ENCODE assay signal across 19 cellular contexts in genomic region chr15:38666865-38667264, GRCh38.
DNase-seq lines count a peak whose midpoint lies in the region; ATAC-seq and TF ChIP-seq lines count a peak whose summit lies in the region.
"Had no signal": no experiment of that assay in that cellular context is flagged by ENCODE, and none has a peak within 500 bp of the region (broad histone marks: within the 10 kb centered on the region; RNA-seq: fewer than 3 reads in every experiment).

No MANE protein-coding gene starts in this region.

- DNase-seq in CD4-positive, CD25-positive, alpha-beta regulatory T cell = peak in 1 of 3 donors; percentile 58
- DNase-seq in DND-41 = no peak
- no peak for DNase-seq in T-helper 17 cell
- DNase-seq in dermis blood vessel endothelial cell = peak; percentile 6
- DNase-seq in NCI-H1417 treated with DMSO at 0.1 percent for 48 hours (lab: John Stamatoyannopoulos, UW) = no peak
- no peak for DNase-seq in H4 (ENCODE audit: low spot score)
- DNase-seq in vagina (ENCODE audit: extremely low spot score in 2 of 2) = no peak
- DNase-seq: activated CD4-positive, CD25-positive, alpha-beta regulatory T cell; activated CD8-positive, alpha-beta memory T cell treated with anti-CD3 and anti-CD28 coated beads, Interleukin-2, amount 50 U/mL, for 48 hours; cortex of kidney; H9; lower lobe of right lung; NCI-H1105 treated with DMSO at 0.1 percent for 48 hours; NCI-H69; right cardiac atrium; transverse colon had no signal

- no peaks in the 10 kb centered on the region for H3K36me3 ChIP-seq in CD4-positive, CD25-positive, alpha-beta regulatory T cell (ENCODE audit: control insufficient read depth, insufficient read depth, low read length)
- H3K36me3 ChIP-seq in DND-41 (ENCODE audit: insufficient read depth, low read length) (no peaks in the 10 kb centered on the region), vagina (no peaks in the 10 kb centered on the region)
- H3K36me3 ChIP-seq: breast epithelium, lower lobe of right lung, SJSA1, transverse colon had no signal

- no peaks in the 10 kb centered on the region for H3K79me2 ChIP-seq in DND-41 (ENCODE audit: insufficient read depth, low read length)

- H3K9ac ChIP-seq in DND-41 (ENCODE audit: low read depth, low read length) = no peak overlapping the region

- TF ChIP-seq CTCF in DND-41 (IDR thresholded peaks at IDR 0.05; ENCODE audit: borderline replicate concordance, extremely low read depth, low read length, poor library complexity, severe bottlenecking) (no peak), vagina (IDR thresholded peaks at IDR 0.05) (no peak)

- H3K4me2 ChIP-seq in DND-41 (ENCODE audit: insufficient read depth, low read length) = no peak overlapping the region

- peaks cover 3% of the 10 kb centered on the region for H3K36me3 Mint-ChIP-seq in CD4-positive, CD25-positive, alpha-beta regulatory T cell
- H3K36me3 Mint-ChIP-seq in T-helper 17 cell (ENCODE audit: low read depth) = no peaks in the 10 kb centered on the region

- peak overlapping the region in 3 of 4 donors; percentile 33 to 79 (median 55) for H3K4me3 Mint-ChIP-seq in CD4-positive, CD25-positive, alpha-beta regulatory T cell
- peak overlapping the region; percentile 8 for H3K4me3 Mint-ChIP-seq in T-helper 17 cell
- H3K4me3 Mint-ChIP-seq: H9 had no signal

- H3K4me1 ChIP-seq in CD4-positive, CD25-positive, alpha-beta regulatory T cell (ENCODE audit: control insufficient read depth, insufficient read depth, low read length, poor library complexity, severe bottlenecking) = peaks cover 72% of the 10 kb centered on the region
- peaks cover 31% of the 10 kb centered on the region for H3K4me1 ChIP-seq in DND-41 (ENCODE audit: insufficient read depth, low read length)
- H3K4me1 ChIP-seq in vagina = no peaks in the 10 kb centered on the region
- H3K4me1 ChIP-seq: breast epithelium, SJSA1, transverse colon had no signal

- H3K9me3 ChIP-seq in CD4-positive, CD25-positive, alpha-beta regulatory T cell (ENCODE audit: control insufficient read depth in 2 of 2, low read length in 2 of 2) = no peaks in the 10 kb centered on the region
- H3K9me3 ChIP-seq in DND-41 (ENCODE audit: insufficient read depth, low read length, severe bottlenecking) = no peaks in the 10 kb centered on the region
- no peaks in the 10 kb centered on the region for H3K9me3 ChIP-seq in T-helper 17 cell (ENCODE audit: control insufficient read depth, low read length, poor library complexity, severe bottlenecking)
- H3K9me3 ChIP-seq in vagina = no peaks in the 10 kb centered on the region
- H3K9me3 ChIP-seq: breast epithelium, lower lobe of right lung, SJSA1, transverse colon had no signal

- peak overlapping the region; percentile 84 to 97 (median 85) for H3K27ac Mint-ChIP-seq in CD4-positive, CD25-positive, alpha-beta regulatory T cell
- peak overlapping the region; percentile 100 for H3K27ac Mint-ChIP-seq in T-helper 17 cell
- H3K27ac Mint-ChIP-seq: H9 had no signal

- peak overlapping the region; percentile 26; the same call in 1 of the 2 replicates for H2AFZ ChIP-seq in DND-41 (ENCODE audit: low read depth, low read length)

- H3K4me3 ChIP-seq in CD4-positive, CD25-positive, alpha-beta regulatory T cell (ENCODE audit: low read depth, low read length) = peak overlapping the region; percentile 46
- H3K4me3 ChIP-seq in DND-41 (ENCODE audit: low read depth in 1 of 2, low read length in 2 of 2) = no peak overlapping the region
- H3K4me3 ChIP-seq in vagina = no peak overlapping the region
- H3K4me3 ChIP-seq: breast epithelium, lower lobe of right lung, SJSA1, transverse colon had no signal

- H3K4me1 Mint-ChIP-seq in CD4-positive, CD25-positive, alpha-beta regulatory T cell = peaks cover 45 to 92% (median 66%) of the 10 kb centered on the region in 4 donors
- peaks cover 54% of the 10 kb centered on the region for H3K4me1 Mint-ChIP-seq in T-helper 17 cell

- H3K27me3 Mint-ChIP-seq in CD4-positive, CD25-positive, alpha-beta regulatory T cell = no peaks in the 10 kb centered on the region
- H3K27me3 Mint-ChIP-seq in T-helper 17 cell = no peaks in the 10 kb centered on the region

- peak overlapping the region; percentile 96 for H3K27ac ChIP-seq in CD4-positive, CD25-positive, alpha-beta regulatory T cell (ENCODE audit: insufficient read depth, low read length, poor library complexity, severe bottlenecking)
- no peak overlapping the region; the same call in 1 of the 2 replicates for H3K27ac ChIP-seq in DND-41 (ENCODE audit: low read length)
- H3K27ac ChIP-seq in vagina = no peak overlapping the region
- H3K27ac ChIP-seq: breast epithelium, lower lobe of right lung, SJSA1, transverse colon had no signal

- no peak for TF ChIP-seq POLR2A in vagina (IDR thresholded peaks at IDR 0.05)

- no peak for ATAC-seq in CD4-positive, CD25-positive, alpha-beta regulatory T cell (ENCODE audit: low read depth in 2 of 2)
- ATAC-seq in DND-41 (ENCODE audit: insufficient read depth, low read depth) (0 out of 3 replicates have a peak, but pooled peaks have one; percentile 42), T-helper 17 cell (no peak)
- ATAC-seq: lower lobe of right lung, Panc1, right cardiac atrium had no signal

- no peaks in the 10 kb centered on the region for H4K20me1 ChIP-seq in DND-41 (ENCODE audit: insufficient read depth, low read length)

- intact Hi-C loops in vagina (cut with DNase I) = loop anchor here (2.0 kb wide), 1 partner anchor 14 kb away; no protein-coding TSS in a partner anchor

- peaks cover 0 to 5% (median 0%) of the 10 kb centered on the region in 7 donors for H3K9me3 Mint-ChIP-seq in CD4-positive, CD25-positive, alpha-beta regulatory T cell
- H3K9me3 Mint-ChIP-seq: H9 had no signal

- H3K27me3 ChIP-seq in CD4-positive, CD25-positive, alpha-beta regulatory T cell (ENCODE audit: control insufficient read depth, insufficient read depth, low read length) = no peaks in the 10 kb centered on the region
- H3K27me3 ChIP-seq in DND-41 (ENCODE audit: insufficient read depth, low read length, poor library complexity) (no peaks in the 10 kb centered on the region), vagina (no peaks in the 10 kb centered on the region)
- H3K27me3 ChIP-seq: breast epithelium, transverse colon had no signal
